In the genomic region with DNA sequence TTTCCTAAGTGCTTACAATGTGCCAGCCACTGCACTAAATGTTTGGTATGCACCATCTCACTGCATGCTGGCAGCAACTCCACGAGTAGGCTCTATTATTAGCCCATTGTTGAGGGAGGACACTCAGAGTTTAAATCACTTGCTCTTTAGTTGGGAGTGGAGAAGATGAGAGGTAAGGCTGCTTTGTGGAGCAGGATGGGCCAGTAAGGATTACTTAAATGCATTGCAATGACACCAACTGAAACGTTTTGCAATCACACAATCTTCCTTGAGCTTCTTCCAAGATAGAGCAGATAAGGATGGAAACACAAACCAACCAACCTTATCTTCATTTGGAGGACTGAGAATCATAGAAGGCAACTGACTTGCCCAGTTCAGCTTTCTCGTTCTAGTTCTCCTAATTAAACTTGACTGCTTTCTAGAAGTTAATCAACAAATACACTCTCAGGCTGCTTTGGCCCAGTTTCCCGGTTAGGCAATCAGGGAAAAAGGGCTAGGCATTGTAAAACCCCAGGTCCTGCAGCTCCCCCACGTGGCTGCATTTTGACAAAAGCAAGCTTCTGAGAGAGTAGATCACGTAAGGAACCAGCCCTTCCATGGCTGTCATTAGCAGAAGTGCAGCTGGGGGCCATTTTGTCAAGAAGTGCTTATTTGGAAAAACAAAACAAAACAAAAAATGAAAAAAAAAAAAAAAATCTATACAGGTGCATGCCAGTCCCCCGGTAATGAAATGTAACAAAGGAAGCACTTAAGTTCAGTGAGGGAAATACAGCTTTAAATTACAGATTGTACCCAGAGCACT, we compare ENCODE assay signal across 8 cellular contexts.
A peak's percentile ranks its signal among the peaks of the same experiment; 100 is the strongest.
DNase-seq lines count a peak whose midpoint lies in the region; ATAC-seq and TF ChIP-seq lines count a peak whose summit lies in the region.

No MANE protein-coding gene starts in this region.

- no peaks in the 10 kb centered on the region for H3K9me2 ChIP-seq in SU-DHL-6 (replicated peaks; ENCODE audit: insufficient read depth, low read length)

- no peaks in the 10 kb centered on the region for H4K20me1 ChIP-seq in SU-DHL-6 (ENCODE audit: low read depth, low read length)

- peak overlapping the region; percentile 38 for H3K4me2 ChIP-seq in SU-DHL-6 (ENCODE audit: low read depth, low read length, poor library complexity, severe bottlenecking)

- TF ChIP-seq CTCF in SU-DHL-6 (IDR thresholded peaks at IDR 0.05; ENCODE audit: insufficient read depth, low read length, poor library complexity, severe bottlenecking), result peak; percentile 78

- peaks cover 5% of the 10 kb centered on the region for H3K4me1 ChIP-seq in right cardiac atrium (ENCODE audit: control insufficient read depth, insufficient read depth, low read length)

- H2AFZ ChIP-seq in SU-DHL-6 (ENCODE audit: low read depth, low read length, severe bottlenecking), result peak overlapping the region; percentile 17

- H3K9me3 ChIP-seq in SU-DHL-6 (ENCODE audit: insufficient read depth, low read length) (no peaks in the 10 kb centered on the region), right cardiac atrium (ENCODE audit: control insufficient read depth, low read length) (no peaks in the 10 kb centered on the region)

- 3% methylated on average over 7 of the region's 7 CpGs for WGBS in right cardiac atrium

- ATAC-seq in right cardiac atrium (peak; percentile 89 to 90), GM19328 (IDR thresholded peaks at IDR 0.05; ENCODE audit: unreplicated experiment) (no peak)

- H3K36me3 ChIP-seq in SU-DHL-6 (ENCODE audit: low read length), result no peaks in the 10 kb centered on the region

- no peak overlapping the region for H3K4me3 ChIP-seq in SU-DHL-6 (ENCODE audit: insufficient read depth, low read length, poor library complexity, severe bottlenecking)
- no peak overlapping the region for H3K4me3 ChIP-seq in right cardiac atrium (ENCODE audit: low read length)

- intact Hi-C loops in right cardiac atrium (cut with DNase I), result loop anchor here in 3 of 4 donors (5.0 to 10.0 kb wide), 3 partner anchors 125 to 365 kb away; no protein-coding TSS in a partner anchor

- 0 out of 2 replicates have a peak, but pooled peaks cover 9% of the 10 kb centered on the region for H3F3A ChIP-seq in SU-DHL-6 (ENCODE audit: insufficient read depth)

- DNase-seq in ELR (ENCODE audit: low read depth) (peak; percentile 99), GOT3 (lab: John Stamatoyannopoulos, UW) (peak; percentile 88), LoVo (ENCODE audit: low spot score) (peak; percentile 93), amniotic stem cell (lab: John Stamatoyannopoulos, UW) (peak; percentile 81), right cardiac atrium (peak; percentile 93 to 97 (median 95)), renal cortical epithelial cell (ENCODE audit: low read depth) (peak; percentile 94)

- H3K79me2 ChIP-seq in SU-DHL-6 (ENCODE audit: insufficient read depth, low read length), result no peaks in the 10 kb centered on the region

- 0 out of 2 replicates have a peak overlapping the region, but pooled peaks have one; percentile 8 for H3K9ac ChIP-seq in SU-DHL-6 (ENCODE audit: low read length)

- H3K27ac ChIP-seq in SU-DHL-6 (ENCODE audit: low read depth, low read length) (no peak overlapping the region), right cardiac atrium (ENCODE audit: low read length) (peak overlapping the region; percentile 56)

- H3K27me3 ChIP-seq in SU-DHL-6 (ENCODE audit: low read length) (no peaks in the 10 kb centered on the region), right cardiac atrium (ENCODE audit: control insufficient read depth, insufficient read depth) (no peaks in the 10 kb centered on the region)
